Comparison of ENCODE assay signal across 17 cellular contexts in the genomic region with DNA sequence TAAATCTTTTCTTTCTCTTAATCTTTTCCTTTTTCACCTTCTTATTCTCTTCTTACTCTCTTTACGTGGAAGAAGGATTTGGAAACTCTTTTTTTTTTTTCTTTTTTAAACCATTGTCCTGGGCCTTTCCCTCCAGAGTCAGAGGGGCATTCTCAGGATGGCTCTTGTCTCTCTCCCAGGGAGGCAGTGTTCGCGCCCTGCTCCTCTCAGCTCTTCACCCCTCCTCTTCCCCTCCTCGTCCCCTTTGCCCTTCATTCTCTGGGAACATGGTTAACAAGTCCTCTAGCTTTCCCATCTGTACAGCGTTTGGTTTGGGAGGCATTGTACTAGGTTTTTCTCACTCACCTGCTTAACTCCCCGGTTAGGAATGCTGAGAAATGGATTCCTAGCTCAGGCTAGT. TPM values are rescaled to one million over a fixed set of nuclear protein-coding genes. Genes with fewer than 3 reads are reported as not detected.
DNase-seq lines count a peak whose midpoint lies in the region; ATAC-seq and TF ChIP-seq lines count a peak whose summit lies in the region.
"Had no signal": no experiment of that assay in that cellular context is flagged by ENCODE, and none has a peak within 500 bp of the region (broad histone marks: within the 10 kb centered on the region; RNA-seq: fewer than 3 reads in every experiment).

No MANE protein-coding gene starts in this region.

- H3K27ac ChIP-seq in PC-9 (no peak overlapping the region), iPS DF 6.9 (ENCODE audit: low read length) (no peak overlapping the region)
- H3K27ac ChIP-seq: A549, C4-2B, HL-60 had no signal

- no TSS peak for BruUV-seq in PC-9 (replicated peaks; lab: Mats Ljungman, UMichigan)

- no peaks in the 10 kb centered on the region for H3K79me2 ChIP-seq in PC-9 (ENCODE audit: low read depth)

- no peak overlapping the region for H3K4me2 ChIP-seq in PC-9
- H3K4me2 ChIP-seq: A549 had no signal

- no peak overlapping the region for H3K4me3 ChIP-seq in H7 (ENCODE audit: insufficient read depth, low read depth, low read length)
- no peak overlapping the region for H3K4me3 ChIP-seq in PC-9
- H3K4me3 ChIP-seq in iPS DF 6.9 (ENCODE audit: low read length), result no peak overlapping the region
- H3K4me3 ChIP-seq: A549 had no signal

- POLR2A ChIA-PET in PC-9 (lab: Charles Lee; ENCODE audit: unreplicated experiment), result no interaction called here

- H3K36me3 ChIP-seq in H7 (replicated peaks; ENCODE audit: control insufficient read depth, insufficient read depth, low read length) (no peaks in the 10 kb centered on the region), PC-9 (ENCODE audit: low read depth) (no peaks in the 10 kb centered on the region), iPS DF 6.9 (ENCODE audit: control insufficient read depth, insufficient read depth, low read length) (no peaks in the 10 kb centered on the region)
- H3K36me3 ChIP-seq: BE2C had no signal

- intact Hi-C loops in PC-9 (cut with micrococcal nuclease; ENCODE audit: unreplicated experiment), result no loop called here

- ATAC-seq in GM19463 (IDR thresholded peaks at IDR 0.05; ENCODE audit: unreplicated experiment) (no peak), HG03520 (IDR thresholded peaks at IDR 0.05; ENCODE audit: unreplicated experiment) (no peak)
- ATAC-seq: A549 had no signal

- 100% methylated on average over 1 of the region's 6 CpGs for WGBS in iPS DF 6.9 (ENCODE audit: insufficient coverage, insufficient read length)

- DNase-seq in ELF-1 (ENCODE audit: low read depth, low spot score) (peak; percentile 4), H7 (peak; percentile 20), PC-9 (no peak), iPS DF 6.9 (ENCODE audit: low read depth, low spot score) (peak; percentile 5), A172 (ENCODE audit: low spot score) (no peak), NCI-H1092 (lab: John Stamatoyannopoulos, UW) (no peak)
- DNase-seq: BE2C; CD4-positive, alpha-beta memory T cell; DMS79; HCEC 1CT; HFFc6; KBM-7 had no signal

- H3K9me2 ChIP-seq in PC-9 (ENCODE audit: insufficient read depth), result no peaks in the 10 kb centered on the region

- no peaks in the 10 kb centered on the region for H4K20me1 ChIP-seq in PC-9 (ENCODE audit: insufficient read depth)

- 0 out of 2 replicates have a peak overlapping the region, but pooled peaks have one; percentile 55 for H2AFZ ChIP-seq in PC-9

- no peaks in the 10 kb centered on the region for H3K27me3 ChIP-seq in H7 (ENCODE audit: control insufficient read depth, insufficient read depth, low read length)
- H3K27me3 ChIP-seq in PC-9 (ENCODE audit: insufficient read depth, low read depth), result no peaks in the 10 kb centered on the region
- H3K27me3 ChIP-seq in iPS DF 6.9 (ENCODE audit: control insufficient read depth, insufficient read depth, low read length), result no peaks in the 10 kb centered on the region
- H3K27me3 ChIP-seq: BE2C had no signal

- TF ChIP-seq CTCF in PC-9 (conservative IDR thresholded peaks at IDR 0.05), result no peak

- CTCF ChIA-PET in PC-9 (lab: Charles Lee), result no interaction called here

- H3K4me1 ChIP-seq in PC-9 (replicated peaks; ENCODE audit: insufficient read depth) (no peaks in the 10 kb centered on the region), iPS DF 6.9 (ENCODE audit: control insufficient read depth, insufficient read depth, low read length) (no peaks in the 10 kb centered on the region)
- H3K4me1 ChIP-seq: A549, BE2C had no signal

- H3F3A ChIP-seq in PC-9 (ENCODE audit: insufficient read depth, low read depth), result no peaks in the 10 kb centered on the region

- no peaks in the 10 kb centered on the region for H3K9me3 ChIP-seq in PC-9 (ENCODE audit: insufficient read depth, low read depth)
- H3K9me3 ChIP-seq in iPS DF 6.9 (ENCODE audit: control insufficient read depth, insufficient read depth, low read length), result no peaks in the 10 kb centered on the region
- H3K9me3 ChIP-seq: A549, BE2C had no signal

RNA-seq across cellular contexts. Expression of a gene that starts 52.0 kb away (rescaled TPM):
- 38.8 and 44.4 TPM in 2 replicates for total RNA-seq in H7 (2014; rRNA removed; shearing (Covaris generic))
- total RNA-seq in PC-9 (2021), result 17.7 and 19.5 TPM in 2 replicates
- total RNA-seq in A172 (2014; rRNA removed; shearing (Covaris generic)), result 17.9 and 23.0 TPM in 2 replicates

Comparison
In these comparisons a context has a peak if more than half of its experiments do, and no peak if none do; other contexts are left out.
1. DNase-seq: peak in ELF-1 (single experiment), H7 (single experiment) and iPS DF 6.9 (single experiment); none in PC-9 (0 of 2), A172 (single experiment) and NCI-H1092 (single experiment).